Comparison of ENCODE assay signal across 17 cellular contexts in genomic region chr3:47411696-47412452, GRCh38. TPM values are rescaled to one million over a fixed set of nuclear protein-coding genes. Genes with fewer than 3 reads are reported as not detected.
A peak's percentile ranks its signal among the peaks of the same experiment; 100 is the strongest.
DNase-seq lines count a peak whose midpoint lies in the region; ATAC-seq, FAIRE-seq and TF ChIP-seq lines count a peak whose summit lies in the region.
"Had no signal": no experiment of that assay in that cellular context is flagged by ENCODE, and none has a peak within 500 bp of the region (broad histone marks: within the 10 kb centered on the region; RNA-seq: fewer than 3 reads in every experiment).

No MANE protein-coding gene starts in this region.

- 98% methylated on average over 12 of the region's 24 CpGs for WGBS in HepG2 (ENCODE audit: low lambda C conversion rate)
- 80% methylated on average over 1 of the region's 24 CpGs for WGBS in right lobe of liver (ENCODE audit: insufficient coverage, low coverage, low lambda C conversion rate, missing lambda C conversion rate)
- WGBS in K562 (ENCODE audit: insufficient coverage, low coverage, missing lambda C conversion rate), result 97% methylated on average over 24 of the region's 24 CpGs
- WGBS in mesenchymal stem cell, result 97% methylated on average over 24 of the region's 24 CpGs

- no peak for DNase-seq in HepG2 (ENCODE audit: low spot score)
- no peak for DNase-seq in right lobe of liver
- peak in 1 of 4 experiments; percentile 13 for DNase-seq in K562 (ENCODE audit: extremely low read depth in 1 of 4, low spot score in 3 of 4)
- no peak for DNase-seq in mesenchymal stem cell
- DNase-seq in T-helper 17 cell, result no peak
- DNase-seq in NCI-H345 treated with DMSO at 0.1 percent for 48 hours (lab: John Stamatoyannopoulos, UW; ENCODE audit: unreplicated experiment), result no peak
- no peak for DNase-seq in hypothalamus (lab: John Stamatoyannopoulos, UW)
- DNase-seq: DMS 273 treated with DMSO at 0.1 percent for 48 hours, GDM1, KG1, NCI-H1436, NCI-H2081, NCI-H524 treated with DMSO at 0.1 percent for 48 hours had no signal

- peaks cover 10% of the 10 kb centered on the region for H3K4me1 Mint-ChIP-seq in T-helper 17 cell

- no peak overlapping the region for H3K14ac ChIP-seq in mesenchymal stem cell (ENCODE audit: low read length in 2 of 2)

- H3K36me3 ChIP-seq in HepG2 (replicated peaks in 1 of 2; ENCODE audit: control insufficient read depth in 1 of 2, insufficient read depth in 2 of 2, low read length in 2 of 2) (peaks cover 51 to 74% of the 10 kb centered on the region in 2 experiments), right lobe of liver (peaks cover 0 to 84% (median 20%) of the 10 kb centered on the region in 4 donors), K562 (ENCODE audit: control insufficient read depth, insufficient read depth, low read length) (peaks cover 92% of the 10 kb centered on the region; the same call in 2 of the 3 replicates), mesenchymal stem cell (ENCODE audit: control insufficient read depth in 1 of 2, insufficient read depth in 2 of 2, low read depth in 1 of 2, low read length in 2 of 2) (peaks cover 82 to 90% of the 10 kb centered on the region in 2 experiments)

- peaks cover 12% of the 10 kb centered on the region for H4K20me1 ChIP-seq in HepG2 (ENCODE audit: insufficient read depth, low read length)
- H4K20me1 ChIP-seq in K562 (replicated peaks; ENCODE audit: control insufficient read depth, insufficient read depth, low read length), result peaks cover 9% of the 10 kb centered on the region; the same call in 1 of the 2 replicates

- TF ChIP-seq CTCF in HepG2 (CRISPR knock-in tag; IDR thresholded peaks at IDR 0.05) (no peak), right lobe of liver (IDR thresholded peaks at IDR 0.05) (no peak), K562 (IDR thresholded peaks at IDR 0.05 in 2 of 3, conservative IDR thresholded peaks at IDR 0.05 in 1 of 3; ENCODE audit: insufficient read depth in 2 of 3, low read depth in 1 of 3, low read length in 3 of 3) (no peak)

- no peak overlapping the region for H3K18ac ChIP-seq in mesenchymal stem cell (ENCODE audit: low read depth in 1 of 2, low read length in 2 of 2)

- H3K27me3 ChIP-seq in HepG2 (ENCODE audit: control insufficient read depth in 1 of 2, insufficient read depth in 2 of 2, low read length in 2 of 2) (no peaks in the 10 kb centered on the region), right lobe of liver (no peaks in the 10 kb centered on the region), K562 (ENCODE audit: control insufficient read depth in 2 of 2, insufficient read depth in 2 of 2, low read length in 2 of 2) (no peaks in the 10 kb centered on the region), mesenchymal stem cell (ENCODE audit: control insufficient read depth in 1 of 2, insufficient read depth in 1 of 2, low read length in 2 of 2) (no peaks in the 10 kb centered on the region)

- no peak; a peak in 1 of 4 replicates for TF ChIP-seq POLR2A in HepG2 (IDR thresholded peaks at IDR 0.05; ENCODE audit: insufficient read depth in 1 of 2, low read depth in 2 of 2, low read length in 2 of 2)
- no peak for TF ChIP-seq POLR2A in right lobe of liver (IDR thresholded peaks at IDR 0.05)
- peak; percentile 14; the same call in 1 of the 2 replicates for TF ChIP-seq POLR2A in K562 (conservative IDR thresholded peaks at IDR 0.05)

- H3K27ac ChIP-seq in HepG2 (ENCODE audit: extremely low read length, insufficient read depth, low read length) (no peak overlapping the region), right lobe of liver (no peak overlapping the region), K562 (ENCODE audit: extremely low read depth, low read depth, low read length) (no peak overlapping the region), mesenchymal stem cell (ENCODE audit: low read length, poor library complexity, severe bottlenecking) (no peak overlapping the region), temporal lobe (ENCODE audit: low read depth, low read length) (peak overlapping the region; percentile 36)
- H3K27ac ChIP-seq: C4-2B had no signal

- POLR2A ChIA-PET in HepG2 (lab: Yijun Ruan, JAX) (no interaction called here), K562 (lab: Yijun Ruan, JAX) (no interaction called here)

- BruUV-seq in HepG2 (replicated peaks; lab: Mats Ljungman, UMichigan), result TSS peak; percentile 19
- BruUV-seq in K562 (replicated peaks; lab: Mats Ljungman, UMichigan), result no TSS peak

- peaks cover 22% of the 10 kb centered on the region for H3K79me1 ChIP-seq in mesenchymal stem cell (replicated peaks; ENCODE audit: low read length, poor library complexity, severe bottlenecking)

- H3K9ac ChIP-seq in HepG2 (ENCODE audit: insufficient read depth, low read depth, low read length), result no peak overlapping the region
- H3K9ac ChIP-seq in K562 (ENCODE audit: insufficient read depth in 1 of 2, low read depth in 2 of 2, low read length in 2 of 2), result peak overlapping the region in 1 of 2 experiments; percentile 55; a peak in 1 of 4 replicates
- no peak overlapping the region for H3K9ac ChIP-seq in mesenchymal stem cell (ENCODE audit: low read length)

- in situ Hi-C loops in HepG2 (cut with HindIII; ENCODE audit: extremely low pct_ligation_motif_present, low pct_unique_long_range_greater_than_20kb), result no loop called here
- in situ Hi-C loops in K562 (cut with MboI), result no loop called here

- H2BK12ac ChIP-seq in mesenchymal stem cell (ENCODE audit: low read length in 2 of 2), result no peak overlapping the region

- TF ChIP-seq RAD21 in HepG2 (CRISPR knock-in tag; IDR thresholded peaks at IDR 0.05) (no peak), K562 (CRISPR knock-in tag; conservative IDR thresholded peaks at IDR 0.05 in 1 of 2, IDR thresholded peaks at IDR 0.05 in 1 of 2) (no peak)

- no peak overlapping the region for H3K27ac Mint-ChIP-seq in T-helper 17 cell

- peak overlapping the region; percentile 19 for H4K91ac ChIP-seq in mesenchymal stem cell (ENCODE audit: low read length)

- no peak overlapping the region for H3K23ac ChIP-seq in mesenchymal stem cell (ENCODE audit: low read length in 2 of 2)

- TF ChIP-seq EP300 in HepG2 (IDR thresholded peaks at IDR 0.05; ENCODE audit: low read depth in 2 of 2, low read length in 2 of 2), result no peak
- no peak for TF ChIP-seq EP300 in HepG2 (CRISPR knock-in tag; IDR thresholded peaks at IDR 0.05; ENCODE audit: borderline replicate concordance)
- no peak for TF ChIP-seq EP300 in K562 (IDR thresholded peaks at IDR 0.05; ENCODE audit: low read length)

- H3K4me1 ChIP-seq in HepG2 (ENCODE audit: insufficient read depth, low read length), result peaks cover 18% of the 10 kb centered on the region
- H3K4me1 ChIP-seq in right lobe of liver, result peaks cover 0 to 8% (median 0%) of the 10 kb centered on the region in 4 donors
- H3K4me1 ChIP-seq in K562 (replicated peaks in 1 of 2; ENCODE audit: control insufficient read depth in 2 of 2, insufficient read depth in 2 of 2, low read length in 2 of 2), result peaks cover 4 to 46% of the 10 kb centered on the region in 2 experiments
- peaks cover 25% of the 10 kb centered on the region for H3K4me1 ChIP-seq in mesenchymal stem cell (ENCODE audit: control insufficient read depth, insufficient read depth, low read depth, low read length)
- H3K4me1 ChIP-seq: HAP-1 had no signal

- H4K8ac ChIP-seq in mesenchymal stem cell (ENCODE audit: low read length), result no peak overlapping the region

- peaks cover 5% of the 10 kb centered on the region for H3K9me1 ChIP-seq in K562 (ENCODE audit: control insufficient read depth, insufficient read depth, low read length)

- H2AK5ac ChIP-seq in mesenchymal stem cell (ENCODE audit: low read length, severe bottlenecking), result no peak overlapping the region

- no peak overlapping the region for H2BK5ac ChIP-seq in mesenchymal stem cell (ENCODE audit: low read depth, low read length, poor library complexity, severe bottlenecking)

- H3K36me3 Mint-ChIP-seq in T-helper 17 cell (ENCODE audit: low read depth), result peaks cover 4% of the 10 kb centered on the region

- no peaks in the 10 kb centered on the region for H3K27me3 Mint-ChIP-seq in T-helper 17 cell

- intact Hi-C loops in HepG2 (cut with micrococcal nuclease; ENCODE audit: unreplicated experiment), result no loop called here
- intact Hi-C loops in right lobe of liver (cut with DNase I), result no loop called here
- intact Hi-C loops in K562 (cut with micrococcal nuclease), result no loop called here

- FAIRE-seq in HepG2 (lab: Jason Lieb, UNC) (no peak), K562 (lab: Jason Lieb, UNC) (no peak)
- FAIRE-seq: A204.1 had no signal

- no peak overlapping the region for H2AFZ ChIP-seq in HepG2 (ENCODE audit: low read length)
- no peak overlapping the region for H2AFZ ChIP-seq in K562 (ENCODE audit: low read depth, low read length)
- no peak overlapping the region for H2AFZ ChIP-seq in mesenchymal stem cell (ENCODE audit: low read depth, low read length)

- ATAC-seq in HepG2 (no peak), right lobe of liver (no peak), K562 (peak; percentile 3; the same call in 1 of the 3 replicates), T-helper 17 cell (no peak)

- CTCF ChIA-PET in HepG2 (lab: Yijun Ruan, JAX; ENCODE audit: low intra/inter-chr PET ratio, low total read pairs) (no interaction called here), K562 (lab: Yijun Ruan, JAX; ENCODE audit: low intra/inter-chr PET ratio) (no interaction called here)

- H2BK15ac ChIP-seq in mesenchymal stem cell (ENCODE audit: low read depth, poor library complexity, severe bottlenecking), result no peak overlapping the region

- no peak overlapping the region for H3K4me2 ChIP-seq in HepG2 (ENCODE audit: low read depth, low read length)
- no peak overlapping the region for H3K4me2 ChIP-seq in K562 (ENCODE audit: insufficient read depth, low read length)
- no peak overlapping the region for H3K4me2 ChIP-seq in mesenchymal stem cell (ENCODE audit: low read length, poor library complexity, severe bottlenecking)

- H3K4me3 Mint-ChIP-seq in T-helper 17 cell, result no peak overlapping the region

- H3K79me2 ChIP-seq in HepG2 (ENCODE audit: insufficient read depth, low read length) (no peaks in the 10 kb centered on the region), K562 (ENCODE audit: control insufficient read depth, insufficient read depth, low read length) (peaks cover 1% of the 10 kb centered on the region; the same call in 1 of the 3 replicates)

- no peak overlapping the region for H3K4me3 ChIP-seq in HepG2 (replicated peaks in 1 of 3; ENCODE audit: insufficient read depth in 1 of 3, low read depth in 2 of 3, low read length in 3 of 3)
- no peak overlapping the region for H3K4me3 ChIP-seq in right lobe of liver
- no peak overlapping the region for H3K4me3 ChIP-seq in K562
- H3K4me3 ChIP-seq in mesenchymal stem cell (ENCODE audit: insufficient read depth in 1 of 2, low read depth in 1 of 2, low read length in 2 of 2), result no peak overlapping the region
- H3K4me3 ChIP-seq: HAP-1 had no signal

- H2BK120ac ChIP-seq in mesenchymal stem cell (ENCODE audit: low read depth, low read length), result no peak overlapping the region

- no peaks in the 10 kb centered on the region for H3K9me3 ChIP-seq in HepG2 (ENCODE audit: low read length)
- H3K9me3 ChIP-seq in right lobe of liver, result no peaks in the 10 kb centered on the region
- H3K9me3 ChIP-seq in K562 (replicated peaks; ENCODE audit: control insufficient read depth, insufficient read depth, low read depth, low read length), result no peaks in the 10 kb centered on the region
- H3K9me3 ChIP-seq in mesenchymal stem cell (ENCODE audit: control insufficient read depth, low read length), result no peaks in the 10 kb centered on the region
- no peaks in the 10 kb centered on the region for H3K9me3 ChIP-seq in T-helper 17 cell (ENCODE audit: control insufficient read depth, low read length, poor library complexity, severe bottlenecking)
- H3K9me3 ChIP-seq: HAP-1 had no signal

- no peak overlapping the region for H3K4ac ChIP-seq in mesenchymal stem cell (ENCODE audit: low read depth in 1 of 2, low read length in 2 of 2)

RNA-seq across cellular contexts. Expression of gene PTPN23, which starts 31.1 kb away (rescaled TPM):
- total RNA-seq in HepG2 (2016; rRNA removed; fragmentation: Illumina TruSeq; extraction: Trizol) (3.7 and 13.2 TPM in 2 replicates), right lobe of liver (10 to 100 TPM; 14.9 to 25.8 (median 16.9) TPM), K562 (2014; rRNA removed) (7.2 and 10.1 TPM in 2 replicates), K562 (2014; rRNA removed; fragmentation: Illumina TruSeq; extraction: Trizol) (5.2 and 6.3 TPM in 2 replicates), K562 (2015; rRNA removed; fragmentation: Illumina TruSeq; extraction: Trizol) (7.3 and 8.7 TPM in 2 replicates), K562 (2021) (51.4 and 58.7 TPM in 2 replicates), temporal lobe (15.0 TPM), T-helper 17 cell (10 to 100 TPM; 36.8 to 38.6 TPM)
- total RNA-seq in HepG2 (2016; cell fraction: cytosol; rRNA removed; fragmentation: Illumina TruSeq; extraction: Trizol; ENCODE audit: low read depth), result 1.3 and 3.2 TPM in 2 replicates
- 4.7 and 9.4 TPM in 2 replicates for total RNA-seq in HepG2 (2016; cell fraction: insoluble cytoplasmic fraction; rRNA removed; fragmentation: Illumina TruSeq; extraction: Trizol)
- total RNA-seq in HepG2 (2016; cell fraction: membrane; rRNA removed; fragmentation: Illumina TruSeq; extraction: Trizol), result 3.7 and 4.3 TPM in 2 replicates
- 12.0 and 16.8 TPM in 2 replicates for total RNA-seq in HepG2 (2016; cell fraction: nucleus; rRNA removed; fragmentation: Illumina TruSeq; extraction: Trizol)
- polyA plus RNA-seq in HepG2 (2011; rRNA removed) (2.3 and 3.2 TPM in 2 replicates), K562 (2011; rRNA removed) (1.7 and 4.6 TPM in 2 replicates), K562 (2014; fragmentation: Illumina TruSeq; extraction: Trizol) (14.1 and 24.0 TPM in 2 replicates), K562 (2014; fragmentation: Nextera tagmentation; extraction: Ambion mirVana) (under 1 TPM; 0.41 to 0.93 TPM), K562 (2014; rRNA removed) (11.4 and 20.2 TPM in 2 replicates)
- polyA plus RNA-seq in HepG2 (2011; cell fraction: cytosol; rRNA removed), result 0.62 and 0.71 TPM in 2 replicates
- polyA plus RNA-seq in HepG2 (2011; cell fraction: nucleus; rRNA removed), result 24.4 and 28.9 TPM in 2 replicates
- polyA plus RNA-seq in HepG2 (2012), result 13.7 and 19.4 TPM in 2 replicates
- 1.3 and 1.5 TPM in 2 replicates for polyA plus RNA-seq in HepG2 (2016; cell fraction: cytosol; fragmentation: Illumina TruSeq; extraction: Trizol; ENCODE audit: low read depth)
- 6.7 and 10.8 TPM in 2 replicates for polyA plus RNA-seq in HepG2 (2016; cell fraction: insoluble cytoplasmic fraction; fragmentation: Illumina TruSeq; extraction: Trizol; ENCODE audit: low read depth)
- polyA plus RNA-seq in HepG2 (2016; cell fraction: membrane; fragmentation: Illumina TruSeq; extraction: Trizol; ENCODE audit: low read depth), result 2.6 and 3.1 TPM in 2 replicates
- 27.3 and 29.1 TPM in 2 replicates for polyA plus RNA-seq in HepG2 (2016; cell fraction: nucleus; fragmentation: Illumina TruSeq; extraction: Trizol; ENCODE audit: insufficient read depth, low read depth)
- 14.1 and 14.5 TPM in 2 replicates for polyA minus RNA-seq in HepG2 (2011; rRNA and poly(A)+ RNA removed; ENCODE audit: low replicate concordance)
- 8.0 and 8.9 TPM in 2 replicates for polyA minus RNA-seq in HepG2 (2011; cell fraction: cytosol; rRNA and poly(A)+ RNA removed)
- polyA minus RNA-seq in HepG2 (2011; cell fraction: nucleus; rRNA and poly(A)+ RNA removed), result 18.3 and 19.1 TPM in 2 replicates
- total RNA-seq in K562 (2011; cell fraction: chromatin; rRNA removed; ENCODE audit: low replicate concordance), result 45.6 and 123 TPM in 2 replicates
- total RNA-seq in K562 (2011; cell fraction: nucleolus; rRNA removed), result 60.9 and 70.8 TPM in 2 replicates
- 45.3 and 53.0 TPM in 2 replicates for total RNA-seq in K562 (2011; cell fraction: nucleoplasm; rRNA removed)
- polyA plus RNA-seq in K562 (2011; cell fraction: cytosol; rRNA removed), result 1.2 and 1.9 TPM in 2 replicates
- polyA plus RNA-seq in K562 (2011; cell fraction: nucleus; rRNA removed), result 25.3 and 29.3 TPM in 2 replicates
- 29.0 and 50.5 TPM in 2 replicates for polyA plus RNA-seq in K562 (2012)
- 5.0 and 9.1 TPM in 2 replicates for polyA minus RNA-seq in K562 (2011; rRNA and poly(A)+ RNA removed)
- polyA minus RNA-seq in K562 (2011; cell fraction: cytosol; rRNA and poly(A)+ RNA removed), result 16.0 and 22.8 TPM in 2 replicates
- 21.3 and 29.9 TPM in 2 replicates for polyA minus RNA-seq in K562 (2011; cell fraction: nucleus; rRNA and poly(A)+ RNA removed)
- polyA plus RNA-seq in mesenchymal stem cell (2013, experiment 1 of 2), result 27.7 TPM
- polyA plus RNA-seq in mesenchymal stem cell (2013, experiment 2 of 2), result 26.0 TPM

Comparison
In these comparisons a context has a peak if more than half of its experiments do, and no peak if none do; other contexts are left out.
1. Of the 241 proteins assayed by ChIP-seq in both HepG2 and K562: peak only in HepG2: MNT; only in K562: MAX, POLR2A, RBM22 and ZFX; in both: POLR2G; in neither: 235.